ENCODE assay signal across 10 cellular contexts in genomic region chr1:8061210-8061609, GRCh38. TPM values are rescaled to one million over a fixed set of nuclear protein-coding genes. Genes with fewer than 3 reads are reported as not detected.
A peak's percentile ranks its signal among the peaks of the same experiment; 100 is the strongest.
DNase-seq lines count a peak whose midpoint lies in the region; ATAC-seq, FAIRE-seq and TF ChIP-seq lines count a peak whose summit lies in the region.
"Had no signal": no experiment of that assay in that cellular context is flagged by ENCODE, and none has a peak within 500 bp of the region (broad histone marks: within the 10 kb centered on the region; RNA-seq: fewer than 3 reads in every experiment).

No MANE protein-coding gene starts in this region.

- H3K27ac Mint-ChIP-seq in GM23338: no peak overlapping the region
- no peak overlapping the region for H3K27ac Mint-ChIP-seq in stimulated activated effector memory CD8-positive, alpha-beta T cell treated with anti-CD3 and anti-CD28 coated beads, Interleukin-12 subunit alpha, Interleukin-12 subunit beta, amount 100 ng/mL, for 72 hours
- H3K27ac Mint-ChIP-seq: activated T-helper 2 cell treated with anti-CD3 and anti-CD28 coated beads, Interferon-gamma antibody, Interleukin-2, Interleukin-4, amounts not matched to agents 10 μg/mL and 5 μg/mL and 100 μg/mL, durations not matched to agents 14 hours and 24 hours and 36 hours had no signal

- peak overlapping the region; percentile 33; the same call in 1 of the 2 replicates for H2AFZ ChIP-seq in GM23338

- CTCF ChIA-PET in A673 (lab: Charles Lee): no interaction called here

- H3F3A ChIP-seq in GM23338 (replicated peaks; ENCODE audit: low read depth): no peaks in the 10 kb centered on the region

- no peaks in the 10 kb centered on the region for H4K20me1 ChIP-seq in GM23338 (replicated peaks; ENCODE audit: insufficient read depth)

- H3K4me2 ChIP-seq in GM23338: no peak overlapping the region

- intact Hi-C loops in adrenal gland (cut with DNase I): no loop called here
- intact Hi-C loops in left cardiac atrium (cut with DNase I): no loop called here
- intact Hi-C loops in A673 (cut with micrococcal nuclease; ENCODE audit: unreplicated experiment): no loop called here

- H3K27ac ChIP-seq in GM23338 (ENCODE audit: low read depth) (no peak overlapping the region), adrenal gland (peak overlapping the region in 1 of 5 donors; percentile 63), small intestine (ENCODE audit: low read depth in 1 of 2, low read length in 1 of 2) (peak overlapping the region in 1 of 2 donors; percentile 32), A673 (ENCODE audit: low read depth, low read length, poor library complexity, severe bottlenecking) (no peak overlapping the region)

- H3K9me2 ChIP-seq in GM23338 (ENCODE audit: insufficient read depth): no peaks in the 10 kb centered on the region

- POLR2A ChIA-PET in A673 (lab: Charles Lee; ENCODE audit: low non-redundant PET): interaction anchor here (0.6 kb wide), 1 partner anchor 253 kb away, joined by 4 read pairs; no protein-coding TSS in a partner anchor

- H3K27me3 ChIP-seq in GM23338 (ENCODE audit: insufficient read depth) (no peaks in the 10 kb centered on the region), adrenal gland (no peaks in the 10 kb centered on the region), small intestine (ENCODE audit: control insufficient read depth in 2 of 2, insufficient read depth in 2 of 2, low read length in 2 of 2) (no peaks in the 10 kb centered on the region), A673 (replicated peaks; ENCODE audit: insufficient read depth, low read depth, low read length, poor library complexity) (no peaks in the 10 kb centered on the region)

- no peak overlapping the region for H3K4me3 Mint-ChIP-seq in GM23338
- H3K4me3 Mint-ChIP-seq in stimulated activated effector memory CD8-positive, alpha-beta T cell treated with anti-CD3 and anti-CD28 coated beads, Interleukin-12 subunit alpha, Interleukin-12 subunit beta, amount 100 ng/mL, for 72 hours: no peak overlapping the region

- DNase-seq in GM23338 (ENCODE audit: low spot score) (no peak), adrenal gland (peak in 4 of 7 donors; percentile 20 to 31 (median 26)), left cardiac atrium (peak; percentile 26), small intestine (peak; percentile 52), Ammon's horn (ENCODE audit: low spot score) (no peak), A673 (ENCODE audit: low spot score) (no peak)
- DNase-seq in stimulated activated effector memory CD8-positive, alpha-beta T cell treated with anti-CD3 and anti-CD28 coated beads, Interleukin-12 subunit alpha, Interleukin-12 subunit beta, amount 100 ng/mL, for 72 hours (ENCODE audit: low spot score in 2 of 2): no peak
- DNase-seq: kidney had no signal

- H3K9me3 ChIP-seq in adrenal gland (replicated peaks in 1 of 3) (no peaks in the 10 kb centered on the region), small intestine (ENCODE audit: control insufficient read depth, low read depth) (no peaks in the 10 kb centered on the region), A673 (ENCODE audit: low read depth, low read length, poor library complexity, severe bottlenecking) (no peaks in the 10 kb centered on the region)

- TF ChIP-seq POLR2A in adrenal gland (IDR thresholded peaks at IDR 0.05): no peak

- ATAC-seq in GM23338: no peak
- ATAC-seq in left cardiac atrium: peak; percentile 73 to 98
- no peak for ATAC-seq in GM18520 (IDR thresholded peaks at IDR 0.05; ENCODE audit: unreplicated experiment)
- ATAC-seq in stimulated activated effector memory CD8-positive, alpha-beta T cell treated with anti-CD3 and anti-CD28 coated beads, Interleukin-12 subunit alpha, Interleukin-12 subunit beta, amount 100 ng/mL, for 72 hours: no peak

- H3K36me3 ChIP-seq in GM23338 (ENCODE audit: insufficient read depth) (no peaks in the 10 kb centered on the region), adrenal gland (replicated peaks in 1 of 2) (no peaks in the 10 kb centered on the region), small intestine (ENCODE audit: control insufficient read depth in 2 of 2, insufficient read depth in 2 of 2, low read length in 2 of 2) (no peaks in the 10 kb centered on the region), A673 (ENCODE audit: insufficient read depth, low read length, poor library complexity, severe bottlenecking) (no peaks in the 10 kb centered on the region)

- TF ChIP-seq CTCF in GM23338 (conservative IDR thresholded peaks at IDR 0.05; ENCODE audit: low read depth in 2 of 2): no peak
- no peak for TF ChIP-seq CTCF in adrenal gland (IDR thresholded peaks at IDR 0.05)
- no peak for TF ChIP-seq CTCF in A673 (conservative IDR thresholded peaks at IDR 0.05; ENCODE audit: low read depth, low read length)

- H3K9me3 Mint-ChIP-seq in GM23338: peaks cover 3% of the 10 kb centered on the region; the same call in 2 of the 3 replicates
- H3K9me3 Mint-ChIP-seq in stimulated activated effector memory CD8-positive, alpha-beta T cell treated with anti-CD3 and anti-CD28 coated beads, Interleukin-12 subunit alpha, Interleukin-12 subunit beta, amount 100 ng/mL, for 72 hours: no peaks in the 10 kb centered on the region
- H3K9me3 Mint-ChIP-seq: activated T-helper 2 cell treated with anti-CD3 and anti-CD28 coated beads, Interferon-gamma antibody, Interleukin-2, Interleukin-4, amounts not matched to agents 10 μg/mL and 5 μg/mL and 100 μg/mL, durations not matched to agents 14 hours and 24 hours and 36 hours had no signal

- H3K4me1 ChIP-seq in GM23338 (ENCODE audit: insufficient read depth) (peaks cover 8% of the 10 kb centered on the region), adrenal gland (replicated peaks in 1 of 2) (peaks cover 0 to 7% of the 10 kb centered on the region in 2 donors), small intestine (ENCODE audit: control insufficient read depth in 2 of 2, insufficient read depth in 1 of 2, low read depth in 1 of 2, low read length in 1 of 2) (no peaks in the 10 kb centered on the region), A673 (ENCODE audit: insufficient read depth, low read length, poor library complexity, severe bottlenecking) (no peaks in the 10 kb centered on the region)

- H3K4me3 ChIP-seq in GM23338 (no peak overlapping the region), adrenal gland (no peak overlapping the region), small intestine (ENCODE audit: low read depth in 1 of 2, low read length in 2 of 2) (no peak overlapping the region), A673 (ENCODE audit: low read depth, low read length, poor library complexity, severe bottlenecking) (no peak overlapping the region)

- H3K36me3 Mint-ChIP-seq in GM23338 (ENCODE audit: low read depth): no peaks in the 10 kb centered on the region; the same call in 2 of the 3 replicates
- no peaks in the 10 kb centered on the region for H3K36me3 Mint-ChIP-seq in stimulated activated effector memory CD8-positive, alpha-beta T cell treated with anti-CD3 and anti-CD28 coated beads, Interleukin-12 subunit alpha, Interleukin-12 subunit beta, amount 100 ng/mL, for 72 hours

- peaks cover 4% of the 10 kb centered on the region for H3K4me1 Mint-ChIP-seq in GM23338
- peaks cover 3% of the 10 kb centered on the region for H3K4me1 Mint-ChIP-seq in stimulated activated effector memory CD8-positive, alpha-beta T cell treated with anti-CD3 and anti-CD28 coated beads, Interleukin-12 subunit alpha, Interleukin-12 subunit beta, amount 100 ng/mL, for 72 hours

- no TSS peak for BruUV-seq in A673 (replicated peaks; lab: Mats Ljungman, UMichigan)

- peaks cover 1% of the 10 kb centered on the region for H3K27me3 Mint-ChIP-seq in GM23338 (ENCODE audit: insufficient read depth, low read depth, poor library complexity)

- no peak for FAIRE-seq in small intestine (lab: Jason Lieb, UNC)
- FAIRE-seq: kidney had no signal

- H3K79me2 ChIP-seq in GM23338 (replicated peaks; ENCODE audit: insufficient read depth): no peaks in the 10 kb centered on the region

TF ChIP-seq in GM23338, 12 proteins besides CTCF, POLR2A, EP300 and RAD21 (continues in another document):
- TF ChIP-seq ZNF331 (CRISPR knock-in tag; IDR thresholded peaks at IDR 0.05; ENCODE audit: low read depth): no peak
- no peak for TF ChIP-seq REST (IDR thresholded peaks at IDR 0.05; ENCODE audit: unreplicated experiment)
- TF ChIP-seq CREB1 (CRISPR knock-in tag; IDR thresholded peaks at IDR 0.05; ENCODE audit: low read depth): no peak
- no peak for TF ChIP-seq POLR2AphosphoS5 (IDR thresholded peaks at IDR 0.05; ENCODE audit: low read depth)

RNA-seq across cellular contexts. Expression of gene ERRFI1, which starts 35.1 kb away (rescaled TPM):
- 51.3 and 59.8 TPM in 2 replicates for total RNA-seq in GM23338 (2014; rRNA removed; shearing (Covaris generic))
- polyA plus RNA-seq in GM23338 (2016; fragmentation: Nextera tagmentation; extraction: Ambion mirVana): 19.7 and 22.9 TPM in 2 replicates
- total RNA-seq in adrenal gland: 10 to 100 TPM; 16.0 to 71.5 (median 29.0) TPM
- polyA plus RNA-seq in adrenal gland: 10 to 100 TPM; 14.4 to 29.8 (median 16.0) TPM
- total RNA-seq in left cardiac atrium: 10 to 100 TPM; 17.0 to 19.0 TPM
- polyA plus RNA-seq in small intestine: 10 to 100 TPM; 32.5 to 39.1 (median 35.7) TPM
- 36.2 and 44.4 TPM in 2 replicates for total RNA-seq in A673 (2021)

Comparison
In these comparisons a context has a peak if more than half of its experiments do, and no peak if none do; other contexts are left out.
1. ATAC-seq: peak in left cardiac atrium (2 of 2); none in GM23338 (single experiment), GM18520 (single experiment) and stimulated activated effector memory CD8-positive, alpha-beta T cell treated with anti-CD3 and anti-CD28 coated beads, Interleukin-12 subunit alpha, Interleukin-12 subunit beta, amount 100 ng/mL, for 72 hours (single experiment).
2. DNase-seq: peak in adrenal gland (4 of 7), left cardiac atrium (single experiment) and small intestine (single experiment); none in GM23338 (single experiment), Ammon's horn (single experiment), A673 (single experiment) and stimulated activated effector memory CD8-positive, alpha-beta T cell treated with anti-CD3 and anti-CD28 coated beads, Interleukin-12 subunit alpha, Interleukin-12 subunit beta, amount 100 ng/mL, for 72 hours (0 of 2).